18 cellular contexts compared by ENCODE assay signal in genomic region chr19:45173816-45174215, GRCh38. TPM values are rescaled to one million over a fixed set of nuclear protein-coding genes. Genes with fewer than 3 reads are reported as not detected.
DNase-seq lines count a peak whose midpoint lies in the region; ATAC-seq and TF ChIP-seq lines count a peak whose summit lies in the region.
"Had no signal": no experiment of that assay in that cellular context is flagged by ENCODE, and none has a peak within 500 bp of the region (broad histone marks: within the 10 kb centered on the region; RNA-seq: fewer than 3 reads in every experiment).

No MANE protein-coding gene starts in this region.

- H3K9me3 Mint-ChIP-seq in chondrocyte (ENCODE audit: low read depth) = no peaks in the 10 kb centered on the region
- no peaks in the 10 kb centered on the region for H3K9me3 Mint-ChIP-seq in neural progenitor cell
- H3K9me3 Mint-ChIP-seq: central memory CD8-positive, alpha-beta T cell had no signal

- no peaks in the 10 kb centered on the region for H3K4me1 ChIP-seq in neural progenitor cell

- DNase-seq in Daoy (ENCODE audit: low read depth) (peak; percentile 96), HT1080 (ENCODE audit: low read depth) (peak; percentile 90), chondrocyte (ENCODE audit: low spot score) (no peak), neural progenitor cell (ENCODE audit: low spot score) (no peak), DMS 273 (lab: John Stamatoyannopoulos, UW; ENCODE audit: unreplicated experiment) (no peak), GM19240 (ENCODE audit: insufficient read length, low spot score) (no peak), NCI-H2227 (lab: John Stamatoyannopoulos, UW; ENCODE audit: unreplicated experiment) (no peak)
- no peak for DNase-seq in stimulated activated naive CD8-positive, alpha-beta T cell treated with anti-CD3 and anti-CD28 coated beads, Interleukin-15, Interleukin-2, amounts not matched to agents 100 U/mL and 50 U/mL, for 24 hours
- DNase-seq: activated CD4-positive, alpha-beta T cell treated with anti-CD3 and anti-CD28 coated beads, Interleukin-2, amount 50 U/mL, for 1 hour; activated gamma-delta T cell treated with Interleukin-2 at 50 U/mL for 16 hours; COR-L47; heart right ventricle; NCI-H1417 treated with DMSO at 0.1 percent for 48 hours; NCI-H510A; spleen; testis had no signal

- H3K9ac ChIP-seq in neural progenitor cell = no peak overlapping the region

- no peak for ATAC-seq in stimulated activated naive CD8-positive, alpha-beta T cell treated with anti-CD3 and anti-CD28 coated beads, Interleukin-15, Interleukin-2, amounts not matched to agents 100 U/mL and 50 U/mL, for 24 hours
- ATAC-seq: heart right ventricle had no signal

- H3F3A ChIP-seq in neural progenitor cell (ENCODE audit: low read depth) = peaks cover 2% of the 10 kb centered on the region

- H3K27me3 Mint-ChIP-seq in chondrocyte (ENCODE audit: low read depth) (no peaks in the 10 kb centered on the region), neural progenitor cell (ENCODE audit: insufficient read depth, low read depth) (peaks cover 6% of the 10 kb centered on the region)
- H3K27me3 Mint-ChIP-seq: central memory CD8-positive, alpha-beta T cell had no signal

- H3K4me1 Mint-ChIP-seq in chondrocyte (ENCODE audit: low read depth) = peaks cover 10% of the 10 kb centered on the region
- peaks cover 9% of the 10 kb centered on the region for H3K4me1 Mint-ChIP-seq in neural progenitor cell

- no peak for TF ChIP-seq CTCF in chondrocyte (IDR thresholded peaks at IDR 0.05)
- TF ChIP-seq CTCF in neural progenitor cell (IDR thresholded peaks at IDR 0.05) = no peak

- H3K27ac Mint-ChIP-seq in chondrocyte (ENCODE audit: unreplicated experiment) = peak overlapping the region; percentile 63
- no peak overlapping the region for H3K27ac Mint-ChIP-seq in neural progenitor cell

- H2AFZ ChIP-seq in neural progenitor cell (replicated peaks) = no peak overlapping the region

- H4K20me1 ChIP-seq in neural progenitor cell (ENCODE audit: low read depth) = peaks cover 15% of the 10 kb centered on the region

- no peak overlapping the region for H3K4me3 ChIP-seq in neural progenitor cell
- H3K4me3 ChIP-seq: heart right ventricle, spleen, testis had no signal

- H3K27me3 ChIP-seq in neural progenitor cell = no peaks in the 10 kb centered on the region
- H3K27me3 ChIP-seq: heart right ventricle, spleen, testis had no signal

- no peak overlapping the region for H3K27ac ChIP-seq in neural progenitor cell
- H3K27ac ChIP-seq: testis had no signal

- H3K36me3 Mint-ChIP-seq in chondrocyte (ENCODE audit: low read depth) (no peaks in the 10 kb centered on the region), neural progenitor cell (no peaks in the 10 kb centered on the region)

- no peak overlapping the region for H3K4me2 ChIP-seq in neural progenitor cell

- H3K36me3 ChIP-seq in neural progenitor cell = no peaks in the 10 kb centered on the region
- H3K36me3 ChIP-seq: heart right ventricle had no signal

- H3K4me3 Mint-ChIP-seq in chondrocyte (ENCODE audit: unreplicated experiment) (no peak overlapping the region), neural progenitor cell (peak overlapping the region; percentile 30)
- H3K4me3 Mint-ChIP-seq: central memory CD8-positive, alpha-beta T cell had no signal

- H3K9me3 ChIP-seq in neural progenitor cell (ENCODE audit: low read depth) = no peaks in the 10 kb centered on the region
- H3K9me3 ChIP-seq: heart right ventricle, spleen, testis had no signal

- H3K79me2 ChIP-seq in neural progenitor cell (ENCODE audit: low read depth) = peaks cover 11% of the 10 kb centered on the region

RNA-seq across cellular contexts. Expression of gene TRAPPC6A, which starts 4.2 kb away (rescaled TPM):
- total RNA-seq in Daoy (2014; rRNA removed; shearing (Covaris generic)) = 4.3 and 8.4 TPM in 2 replicates
- 0.98 and 1.5 TPM in 2 replicates for total RNA-seq in HT1080 (2014; rRNA removed; shearing (Covaris generic))
- polyA plus RNA-seq in HT1080 (2015; cell fraction: cytosol; rRNA removed) = 6.0 and 7.4 TPM in 2 replicates
- polyA plus RNA-seq in HT1080 (2015; cell fraction: nucleus; rRNA removed) = 3.0 and 3.2 TPM in 2 replicates
- total RNA-seq in chondrocyte (12.7 to 15.9 TPM (median 13.7 TPM) in 3 replicates), neural progenitor cell (ENCODE audit: low replicate concordance) (24.7 and 55.1 TPM in 2 replicates)

RNA-seq across cellular contexts. Expression of gene BLOC1S3, which starts 4.8 kb away (rescaled TPM):
- 3.9 and 6.9 TPM in 2 replicates for total RNA-seq in Daoy (2014; rRNA removed; shearing (Covaris generic))
- 1.5 and 5.0 TPM in 2 replicates for total RNA-seq in HT1080 (2014; rRNA removed; shearing (Covaris generic))
- 5.7 and 6.5 TPM in 2 replicates for polyA plus RNA-seq in HT1080 (2015; cell fraction: cytosol; rRNA removed)
- 5.0 and 6.5 TPM in 2 replicates for polyA plus RNA-seq in HT1080 (2015; cell fraction: nucleus; rRNA removed)
- total RNA-seq in chondrocyte = 15.1 to 21.0 TPM (median 17.6 TPM) in 3 replicates
- total RNA-seq in neural progenitor cell (ENCODE audit: low replicate concordance) = 2.0 and 3.8 TPM in 2 replicates

RNA-seq across cellular contexts. Expression of gene NKPD1, which starts 13.0 kb away (rescaled TPM):
- total RNA-seq in Daoy (2014; rRNA removed; shearing (Covaris generic)) = 0.11 and 1.4 TPM in 2 replicates
- total RNA-seq in HT1080 (2014; rRNA removed; shearing (Covaris generic)) = not detected in 2 replicates
- not detected in 2 replicates for polyA plus RNA-seq in HT1080 (2015; cell fraction: cytosol; rRNA removed)
- not detected in 2 replicates for polyA plus RNA-seq in HT1080 (2015; cell fraction: nucleus; rRNA removed)
- total RNA-seq in chondrocyte = 0.10 to 0.13 TPM in 2 of 3 replicates, not detected in the other
- 0.02 and 0.19 TPM in 2 replicates for total RNA-seq in neural progenitor cell (ENCODE audit: low replicate concordance)
- total RNA-seq: liver had no signal
- polyA plus RNA-seq: liver had no signal

Comparison
In these comparisons a context has a peak if more than half of its experiments do, and no peak if none do; other contexts are left out.
1. DNase-seq: peak in Daoy (single experiment) and HT1080 (single experiment); none in chondrocyte (single experiment), neural progenitor cell (single experiment), DMS 273 (single experiment), GM19240 (single experiment), NCI-H2227 (single experiment) and stimulated activated naive CD8-positive, alpha-beta T cell treated with anti-CD3 and anti-CD28 coated beads, Interleukin-15, Interleukin-2, amounts not matched to agents 100 U/mL and 50 U/mL, for 24 hours (single experiment).